Comparison of ENCODE assay signal across 24 cellular contexts in the genomic region with DNA sequence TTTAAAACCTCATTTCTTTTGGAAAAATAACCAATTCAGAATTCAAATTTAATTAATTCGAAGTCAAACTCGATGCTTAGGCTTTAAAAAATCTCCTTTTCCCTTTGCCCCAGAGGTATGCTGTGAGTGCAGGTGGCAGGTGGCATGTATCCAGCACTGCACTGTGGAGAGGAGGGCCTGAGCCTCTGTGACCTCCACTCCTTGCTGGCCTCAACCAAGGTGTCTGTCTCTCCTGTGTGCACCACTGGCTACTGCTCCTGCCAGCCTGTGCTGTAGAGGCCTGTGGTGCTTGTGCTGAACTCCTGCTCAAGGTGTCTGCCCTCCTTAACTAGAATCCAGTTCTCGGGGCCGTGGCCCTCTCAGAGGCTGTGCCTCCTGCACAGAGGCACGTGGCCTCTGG.
"Had no signal": no experiment of that assay in that cellular context is flagged by ENCODE, and none has a peak within 500 bp of the region (broad histone marks: within the 10 kb centered on the region; RNA-seq: fewer than 3 reads in every experiment).

No MANE protein-coding gene starts in this region.

- H3K4me1 Mint-ChIP-seq: immature natural killer cell; natural killer cell; stimulated activated naive CD8-positive, alpha-beta T cell treated with anti-CD3 and anti-CD28 coated beads, Interleukin-15, amount 100 ng/mL, for 72 hours had no signal

- H3K4me3 ChIP-seq: coronary artery, esophagus muscularis mucosa, gastroesophageal sphincter, heart left ventricle, lower lobe of right lung, right atrium auricular region, sigmoid colon, thyroid gland, vagina had no signal

- ATAC-seq: foreskin keratinocyte; gastroesophageal sphincter; heart left ventricle; left ventricle myocardium superior; natural killer cell; stimulated activated naive CD8-positive, alpha-beta T cell treated with anti-CD3 and anti-CD28 coated beads, Interleukin-15, amount 100 ng/mL, for 72 hours had no signal

- FAIRE-seq: endothelial cell of umbilical vein, keratinocyte had no signal

- H3K27ac Mint-ChIP-seq: immature natural killer cell, natural killer cell, type B pancreatic cell had no signal

- H3K9me3 Mint-ChIP-seq: immature natural killer cell, natural killer cell had no signal

- H3K79me2 ChIP-seq: parathyroid adenoma had no signal

- H3K27ac ChIP-seq: coronary artery, esophagus muscularis mucosa, foreskin keratinocyte, gastroesophageal sphincter, heart left ventricle, lower lobe of right lung, neutrophil, parathyroid adenoma, right atrium auricular region, sigmoid colon, thyroid gland, vagina had no signal

- H3K4me3 Mint-ChIP-seq: immature natural killer cell; natural killer cell; stimulated activated naive CD8-positive, alpha-beta T cell treated with anti-CD3 and anti-CD28 coated beads, Interleukin-15, amount 100 ng/mL, for 72 hours; type B pancreatic cell had no signal

- H2AFZ ChIP-seq: parathyroid adenoma had no signal

- H3K9ac ChIP-seq: parathyroid adenoma had no signal

- H3K36me3 ChIP-seq: esophagus muscularis mucosa, gastroesophageal sphincter, heart left ventricle, lower lobe of right lung, neutrophil, right atrium auricular region, sigmoid colon, thyroid gland, vagina had no signal

- H3K36me3 Mint-ChIP-seq: immature natural killer cell, natural killer cell, type B pancreatic cell had no signal

- DNase-seq: dermis blood vessel endothelial cell; effector memory CD4-positive, alpha-beta T cell; foreskin keratinocyte; heart left ventricle; immature natural killer cell; left ventricle myocardium superior; lower lobe of right lung; natural killer cell; sigmoid colon; stimulated activated CD4-positive, alpha-beta T cell treated with anti-CD3 and anti-CD28 coated beads, Interleukin-2, amount 100 ng/mL, for 24 hours; stimulated activated CD4-positive, alpha-beta T cell treated with anti-CD3 and anti-CD28 coated beads, Interleukin-4, amount 100 ng/mL, for 24 hours; stimulated activated naive CD4-positive, alpha-beta T cell; stimulated activated naive CD8-positive, alpha-beta T cell treated with anti-CD3 and anti-CD28 coated beads, Interleukin-15, amount 100 ng/mL, for 72 hours; thyroid gland had no signal

- H3K9me3 ChIP-seq: esophagus muscularis mucosa, gastroesophageal sphincter, lower lobe of right lung, neutrophil, right atrium auricular region, sigmoid colon, thyroid gland, vagina had no signal

- H3K4me1 ChIP-seq: heart left ventricle, lower lobe of right lung, parathyroid adenoma, right atrium auricular region, thyroid gland had no signal

- H3K27me3 ChIP-seq: esophagus muscularis mucosa, foreskin keratinocyte, gastroesophageal sphincter, heart left ventricle, neutrophil, right atrium auricular region, sigmoid colon, thyroid gland, vagina had no signal
